ENCODE assay signal across 33 cellular contexts in genomic region chr7:128366986-128367385, GRCh38. TPM values are rescaled to one million over a fixed set of nuclear protein-coding genes. Genes with fewer than 3 reads are reported as not detected.
"Had no signal": no experiment of that assay in that cellular context is flagged by ENCODE, and none has a peak within 500 bp of the region (broad histone marks: within the 10 kb centered on the region; RNA-seq: fewer than 3 reads in every experiment).

No MANE protein-coding gene starts in this region.

- H3K27me3 ChIP-seq: body of pancreas, breast epithelium had no signal

- H3K27ac ChIP-seq: adrenal gland, body of pancreas, brain microvascular endothelial cell, breast epithelium, VCaP had no signal

- H3K9me3 ChIP-seq: adrenal gland, body of pancreas, breast epithelium had no signal

- FAIRE-seq: astrocyte, TTC549 had no signal

- ATAC-seq: activated CD8-positive, alpha-beta T cell treated with anti-CD3 and anti-CD28 coated beads for 36 hours; activated naive CD4-positive, alpha-beta T cell treated with anti-CD3 and anti-CD28 coated beads, Interleukin-2, amount 50 U/mL, for 72 hours; activated T-cell treated with anti-CD3 and anti-CD28 coated beads, Interleukin-2, amount 50 U/mL, for 4 hours; activated T-cell treated with anti-CD3 and anti-CD28 coated beads, Interleukin-2, amount 50 U/mL, for 72 hours; activated T-helper 17 cell treated with anti-CD3 and anti-CD28 coated beads, Interleukin-2, amount 50 U/mL, for 72 hours; body of pancreas had no signal

- H3K4me1 ChIP-seq: breast epithelium had no signal

- DNase-seq: activated B cell treated with CpG ODN at 0.5 μM for 24 hours; activated CD4-positive, alpha-beta memory T cell treated with anti-CD3 and anti-CD28 coated beads for 36 hours; activated CD4-positive, alpha-beta T cell treated with anti-CD3 and anti-CD28 coated beads for 4 hours; activated CD4-positive, alpha-beta T cell treated with anti-CD3 and anti-CD28 coated beads, Interleukin-2, amount 10 ng/mL, durations not matched to agents 24 days and 14 days; activated CD4-positive, alpha-beta T cell treated with anti-CD3 and anti-CD28 coated beads, Interleukin-2, amount 50 U/mL, for 1 hour; activated CD4-positive, alpha-beta T cell treated with anti-CD3 and anti-CD28 coated beads, Interleukin-2, amount 50 U/mL, for 4 hours; activated CD4-positive, CD25-positive, alpha-beta regulatory T cell treated with anti-CD3 and anti-CD28 coated beads, Interleukin-2, amount 50 U/mL, for 72 hours; activated CD8-positive, alpha-beta memory T cell treated with anti-CD3 and anti-CD28 coated beads, Interleukin-2, amount 50 U/mL, for 4 hours; activated CD8-positive, alpha-beta T cell treated with anti-CD3 and anti-CD28 coated beads for 36 hours; activated effector memory CD4-positive, alpha-beta T cell treated with anti-CD3 and anti-CD28 coated beads, Interleukin-2, amount 50 U/mL, for 16 hours; activated gamma-delta T cell treated with Interleukin-2 at 50 U/mL for 16 hours; activated naive CD4-positive, alpha-beta T cell; activated naive CD4-positive, alpha-beta T cell treated with anti-CD3 and anti-CD28 coated beads for 36 hours; activated naive CD4-positive, alpha-beta T cell treated with anti-CD3 and anti-CD28 coated beads, Interleukin-2, amount 50 U/mL, for 16 hours; activated naive CD8-positive, alpha-beta T cell treated with anti-CD3 and anti-CD28 coated beads for 36 hours; activated T-cell treated with anti-CD3 and anti-CD28 coated beads for 4 hours; activated T-cell treated with anti-CD3 and anti-CD28 coated beads, Interleukin-2, amount 50 U/mL, for 1 hour; activated T-cell treated with anti-CD3 and anti-CD28 coated beads, Interleukin-2, amount 50 U/mL, for 4 hours; activated T-cell treated with anti-CD3 and anti-CD28 coated beads, Interleukin-2, amount 50 U/mL, for 72 hours; adrenal gland; amniotic stem cell; aorta; body of pancreas; brain microvascular endothelial cell; central memory CD4-positive, alpha-beta T cell; T-helper 2 cell; T-helper 9 cell had no signal

- H3K4me3 ChIP-seq: adrenal gland, body of pancreas, breast epithelium had no signal

- H3K36me3 ChIP-seq: adrenal gland, brain microvascular endothelial cell, breast epithelium had no signal

RNA-seq across cellular contexts. Expression of gene PRRT4, which starts 5.5 kb away (rescaled TPM):
- total RNA-seq: activated B cell treated with CpG ODN at 0.5 μM for 24 hours had no signal
